10 cellular contexts compared by ENCODE assay signal in the genomic region with DNA sequence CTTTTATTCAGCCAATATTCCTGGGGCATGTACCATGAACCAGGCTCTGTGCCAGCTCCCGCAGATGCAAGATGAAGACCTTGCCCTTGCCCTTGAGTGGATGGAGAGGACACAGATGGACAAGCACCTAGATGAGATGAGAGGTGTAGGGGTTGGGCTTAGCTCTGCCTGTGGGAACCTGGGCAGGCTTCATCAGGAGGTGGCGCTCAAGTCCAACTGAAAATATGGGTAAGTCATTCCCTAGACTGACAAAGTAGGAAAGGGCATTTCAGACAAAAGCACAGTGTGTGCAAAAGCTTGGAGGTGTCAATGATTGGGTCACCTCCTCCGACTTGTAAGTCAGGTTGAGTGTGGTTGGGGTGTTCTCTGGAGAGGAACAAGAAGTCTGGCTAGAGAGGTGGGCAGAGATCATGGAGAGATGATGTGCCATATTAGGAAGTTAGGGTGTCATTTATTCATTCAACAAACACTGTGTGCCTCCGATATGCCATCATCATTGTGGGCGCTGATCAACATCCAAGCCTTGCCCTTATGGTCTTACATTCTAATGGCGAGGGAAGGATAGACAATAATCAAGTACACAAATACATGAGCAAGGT.
DNase-seq lines count a peak whose midpoint lies in the region; ATAC-seq and TF ChIP-seq lines count a peak whose summit lies in the region.
"Had no signal": no experiment of that assay in that cellular context is flagged by ENCODE, and none has a peak within 500 bp of the region (broad histone marks: within the 10 kb centered on the region; RNA-seq: fewer than 3 reads in every experiment).

No MANE protein-coding gene starts in this region.

- no peak for ATAC-seq in activated CD4-positive, alpha-beta T cell treated with anti-CD3 and anti-CD28 coated beads for 36 hours
- no peak for ATAC-seq in HG03045 (IDR thresholded peaks at IDR 0.05; ENCODE audit: unreplicated experiment)

- H3K4me1 Mint-ChIP-seq in activated CD4-positive, alpha-beta T cell treated with anti-CD3 and anti-CD28 coated beads for 36 hours: no peaks in the 10 kb centered on the region
- no peaks in the 10 kb centered on the region for H3K4me1 Mint-ChIP-seq in endothelial cell (ENCODE audit: unreplicated experiment)
- H3K4me1 Mint-ChIP-seq: CD4-positive, CD25-positive, alpha-beta regulatory T cell had no signal

- no peak overlapping the region for H3K23ac ChIP-seq in mesendoderm (ENCODE audit: low read length)

- no peak overlapping the region for H3K4me3 ChIP-seq in mesendoderm (ENCODE audit: low read length)

- no peaks in the 10 kb centered on the region for H3K36me3 Mint-ChIP-seq in activated CD4-positive, alpha-beta T cell treated with anti-CD3 and anti-CD28 coated beads for 36 hours (ENCODE audit: low read depth)
- H3K36me3 Mint-ChIP-seq in endothelial cell (ENCODE audit: low read depth, unreplicated experiment): no peaks in the 10 kb centered on the region

- H2BK15ac ChIP-seq in mesendoderm (replicated peaks; ENCODE audit: low read depth): no peak overlapping the region

- H2BK5ac ChIP-seq in mesendoderm (ENCODE audit: low read length): no peak overlapping the region

- no peak overlapping the region for H3K27ac Mint-ChIP-seq in activated CD4-positive, alpha-beta T cell treated with anti-CD3 and anti-CD28 coated beads for 36 hours
- H3K27ac Mint-ChIP-seq in endothelial cell (ENCODE audit: unreplicated experiment): no peak overlapping the region
- H3K27ac Mint-ChIP-seq: activated naive CD8-positive, alpha-beta T cell had no signal

- peaks cover under 1% of the 10 kb centered on the region for H3K4me1 ChIP-seq in mesendoderm (ENCODE audit: control insufficient read depth, low read depth, low read length)

- no peaks in the 10 kb centered on the region for H3K79me1 ChIP-seq in mesendoderm (ENCODE audit: low read length)

- peaks cover 5% of the 10 kb centered on the region for H3K9me3 Mint-ChIP-seq in activated CD4-positive, alpha-beta T cell treated with anti-CD3 and anti-CD28 coated beads for 36 hours (ENCODE audit: low read depth)
- no peaks in the 10 kb centered on the region for H3K9me3 Mint-ChIP-seq in endothelial cell (ENCODE audit: unreplicated experiment)

- H3K27ac ChIP-seq in mesendoderm (ENCODE audit: low read depth, low read length): no peak overlapping the region

- H3K4me2 ChIP-seq in mesendoderm (ENCODE audit: low read length): no peak overlapping the region

- H3K27me3 ChIP-seq in mesendoderm (ENCODE audit: insufficient read depth, low read length, poor library complexity): no peaks in the 10 kb centered on the region

- H3K56ac ChIP-seq in mesendoderm (ENCODE audit: low read length): no peak overlapping the region

- no peaks in the 10 kb centered on the region for H3K36me3 ChIP-seq in mesendoderm (ENCODE audit: control insufficient read depth, insufficient read depth, low read length)

- POLR2A ChIA-PET in activated CD4-positive, alpha-beta T cell treated with anti-CD3 and anti-CD28 coated beads for 36 hours (lab: Charles Lee): no interaction called here

- H2AK5ac ChIP-seq in mesendoderm (ENCODE audit: low read length): no peak overlapping the region

- intact Hi-C loops in activated CD4-positive, alpha-beta T cell treated with anti-CD3 and anti-CD28 coated beads for 36 hours (cut with DNase I, micrococcal nuclease): no loop called here

- no peaks in the 10 kb centered on the region for H3K27me3 Mint-ChIP-seq in activated CD4-positive, alpha-beta T cell treated with anti-CD3 and anti-CD28 coated beads for 36 hours
- H3K27me3 Mint-ChIP-seq in endothelial cell (ENCODE audit: unreplicated experiment): peaks cover 2% of the 10 kb centered on the region

- TF ChIP-seq CTCF in endothelial cell (IDR thresholded peaks at IDR 0.05; ENCODE audit: unreplicated experiment): peak; percentile 40

- no peak overlapping the region for H4K5ac ChIP-seq in mesendoderm (ENCODE audit: low read length)

- no CpG with 5 or more reads among the region's 6 CpGs for WGBS in mesendoderm (ENCODE audit: extremely low coverage, insufficient coverage, low lambda C conversion rate)

- peak; percentile 59 for DNase-seq in activated CD4-positive, alpha-beta T cell treated with anti-CD3 and anti-CD28 coated beads for 36 hours
- DNase-seq in activated CD4-positive, alpha-beta T cell treated with anti-CD3 and anti-CD28 coated beads, Interleukin-2, amount 50 U/mL, for 4 hours: no peak
- DNase-seq in M059J (ENCODE audit: low read depth) (peak; percentile 54), RPMI7951 (ENCODE audit: low read depth) (peak; percentile 43), endothelial cell (ENCODE audit: low spot score) (peak; percentile 75), mesendoderm (peak; percentile 80), cortex of kidney (lab: John Stamatoyannopoulos, UW) (no peak)

- no peak overlapping the region for H3K4me3 Mint-ChIP-seq in activated CD4-positive, alpha-beta T cell treated with anti-CD3 and anti-CD28 coated beads for 36 hours
- H3K4me3 Mint-ChIP-seq in endothelial cell (ENCODE audit: unreplicated experiment): no peak overlapping the region
- H3K4me3 Mint-ChIP-seq: activated naive CD8-positive, alpha-beta T cell; CD4-positive, CD25-positive, alpha-beta regulatory T cell had no signal

- H4K8ac ChIP-seq in mesendoderm (ENCODE audit: low read depth, low read length): no peak overlapping the region

- no peak overlapping the region for H3K4ac ChIP-seq in mesendoderm (ENCODE audit: low read depth, low read length)

- H3K18ac ChIP-seq in mesendoderm (ENCODE audit: low read length): no peak overlapping the region

- CTCF ChIA-PET in activated CD4-positive, alpha-beta T cell treated with anti-CD3 and anti-CD28 coated beads for 36 hours (lab: Charles Lee): interaction anchor here (0.6 to 1.9 kb wide), 8 partner anchors 10 to 415 kb away, joined by 3 to 9 read pairs (median 3); no protein-coding TSS in a partner anchor

- H3K79me2 ChIP-seq in mesendoderm (ENCODE audit: control insufficient read depth, insufficient read depth, low read length): no peaks in the 10 kb centered on the region

- H2BK120ac ChIP-seq in mesendoderm (ENCODE audit: low read depth, low read length): no peak overlapping the region

- H3K9ac ChIP-seq in mesendoderm (ENCODE audit: low read length): no peak overlapping the region

Comparison
In these comparisons a context has a peak if more than half of its experiments do, and no peak if none do; other contexts are left out.
1. DNase-seq: peak in activated CD4-positive, alpha-beta T cell treated with anti-CD3 and anti-CD28 coated beads for 36 hours (single experiment), M059J (single experiment), RPMI7951 (single experiment), endothelial cell (single experiment) and mesendoderm (single experiment); none in activated CD4-positive, alpha-beta T cell treated with anti-CD3 and anti-CD28 coated beads, Interleukin-2, amount 50 U/mL, for 4 hours (0 of 2) and cortex of kidney (single experiment).